In genomic region chr1:17545354-17545753, GRCh38 we compare ENCODE assay signal across 12 cellular contexts. TPM values are rescaled to one million over a fixed set of nuclear protein-coding genes. Genes with fewer than 3 reads are reported as not detected.
DNase-seq lines count a peak whose midpoint lies in the region; ATAC-seq and TF ChIP-seq lines count a peak whose summit lies in the region.
"Had no signal": no experiment of that assay in that cellular context is flagged by ENCODE, and none has a peak within 500 bp of the region (broad histone marks: within the 10 kb centered on the region; RNA-seq: fewer than 3 reads in every experiment).

No MANE protein-coding gene starts in this region.

- H3K27ac ChIP-seq in foreskin keratinocyte: no peak overlapping the region
- H3K27ac ChIP-seq: cardiac muscle cell, KMS-11 had no signal

- intact Hi-C loops in activated T-helper 1 cell treated with anti-CD3 and anti-CD28 coated beads, Interleukin-12 subunit alpha, Interleukin-12 subunit beta, Interleukin-2, Interleukin-4 antibody, amounts not matched to agents 30 ng/mL and 10 ng/mL and 1 ng/mL, durations not matched to agents 14 hours and 24 hours and 36 hours (cut with micrococcal nuclease): no loop called here

- no peaks in the 10 kb centered on the region for H3K4me1 ChIP-seq in foreskin keratinocyte

- no peaks in the 10 kb centered on the region for H3K27me3 ChIP-seq in foreskin keratinocyte
- H3K27me3 ChIP-seq: cardiac muscle cell had no signal

- peak; percentile 57 for ATAC-seq in foreskin keratinocyte
- ATAC-seq in HG03095 (IDR thresholded peaks at IDR 0.05; ENCODE audit: unreplicated experiment): no peak
- ATAC-seq in GM21447 (IDR thresholded peaks at IDR 0.05; ENCODE audit: unreplicated experiment): no peak

- H3K36me3 Mint-ChIP-seq in activated T-helper 1 cell treated with anti-CD3 and anti-CD28 coated beads, Interleukin-12 subunit alpha, Interleukin-12 subunit beta, Interleukin-2, Interleukin-4 antibody, amounts not matched to agents 30 ng/mL and 10 ng/mL and 1 ng/mL, durations not matched to agents 14 hours and 24 hours and 36 hours (ENCODE audit: low read depth): no peaks in the 10 kb centered on the region
- H3K36me3 Mint-ChIP-seq in progenitor cell of endocrine pancreas (ENCODE audit: insufficient read depth): peaks cover 10% of the 10 kb centered on the region

- H3K4me1 Mint-ChIP-seq in activated T-helper 1 cell treated with anti-CD3 and anti-CD28 coated beads, Interleukin-12 subunit alpha, Interleukin-12 subunit beta, Interleukin-2, Interleukin-4 antibody, amounts not matched to agents 30 ng/mL and 10 ng/mL and 1 ng/mL, durations not matched to agents 14 hours and 24 hours and 36 hours (ENCODE audit: low read depth): no peaks in the 10 kb centered on the region
- H3K4me1 Mint-ChIP-seq in progenitor cell of endocrine pancreas (ENCODE audit: low read depth): peaks cover 9% of the 10 kb centered on the region

- H3K27ac Mint-ChIP-seq in activated T-helper 1 cell treated with anti-CD3 and anti-CD28 coated beads, Interleukin-12 subunit alpha, Interleukin-12 subunit beta, Interleukin-2, Interleukin-4 antibody, amounts not matched to agents 30 ng/mL and 10 ng/mL and 1 ng/mL, durations not matched to agents 14 hours and 24 hours and 36 hours: peak overlapping the region; percentile 36
- no peak overlapping the region for H3K27ac Mint-ChIP-seq in progenitor cell of endocrine pancreas

- H3K27me3 Mint-ChIP-seq in activated T-helper 1 cell treated with anti-CD3 and anti-CD28 coated beads, Interleukin-12 subunit alpha, Interleukin-12 subunit beta, Interleukin-2, Interleukin-4 antibody, amounts not matched to agents 30 ng/mL and 10 ng/mL and 1 ng/mL, durations not matched to agents 14 hours and 24 hours and 36 hours (ENCODE audit: insufficient read depth): peaks cover 26% of the 10 kb centered on the region
- H3K27me3 Mint-ChIP-seq in progenitor cell of endocrine pancreas: peaks cover 71% of the 10 kb centered on the region

- no peaks in the 10 kb centered on the region for H3K9me3 Mint-ChIP-seq in activated T-helper 1 cell treated with anti-CD3 and anti-CD28 coated beads, Interleukin-12 subunit alpha, Interleukin-12 subunit beta, Interleukin-2, Interleukin-4 antibody, amounts not matched to agents 30 ng/mL and 10 ng/mL and 1 ng/mL, durations not matched to agents 14 hours and 24 hours and 36 hours
- H3K9me3 Mint-ChIP-seq in progenitor cell of endocrine pancreas (ENCODE audit: low read depth): no peaks in the 10 kb centered on the region

- TF ChIP-seq CTCF in foreskin keratinocyte (conservative IDR thresholded peaks at IDR 0.05) (no peak), progenitor cell of endocrine pancreas (IDR thresholded peaks at IDR 0.05; ENCODE audit: unreplicated experiment) (no peak)

- H3K4me3 Mint-ChIP-seq in activated T-helper 1 cell treated with anti-CD3 and anti-CD28 coated beads, Interleukin-12 subunit alpha, Interleukin-12 subunit beta, Interleukin-2, Interleukin-4 antibody, amounts not matched to agents 30 ng/mL and 10 ng/mL and 1 ng/mL, durations not matched to agents 14 hours and 24 hours and 36 hours: no peak overlapping the region
- H3K4me3 Mint-ChIP-seq in progenitor cell of endocrine pancreas (ENCODE audit: low read depth): no peak overlapping the region

- DNase-seq in EH (ENCODE audit: low read depth) (peak; percentile 82), foreskin keratinocyte (peak in 1 of 2 donors; percentile 54), renal cortical epithelial cell (ENCODE audit: low read depth) (peak; percentile 84), OCI-M1 (lab: John Stamatoyannopoulos, UW) (no peak), progenitor cell of endocrine pancreas (ENCODE audit: low spot score, unreplicated experiment) (no peak)
- DNase-seq in activated T-helper 1 cell treated with anti-CD3 and anti-CD28 coated beads, Interleukin-12 subunit alpha, Interleukin-12 subunit beta, Interleukin-2, Interleukin-4 antibody, amounts not matched to agents 30 ng/mL and 10 ng/mL and 1 ng/mL, durations not matched to agents 14 hours and 24 hours and 36 hours (ENCODE audit: low spot score): no peak
- DNase-seq: stimulated activated CD4-positive, alpha-beta T cell treated with anti-CD3 and anti-CD28 coated beads, Interleukin-1b, Interleukin-23, amount 100 ng/mL, for 48 hours had no signal

RNA-seq across cellular contexts. Expression of gene ARHGEF10L, which starts 5.9 kb away (rescaled TPM):
- total RNA-seq in activated T-helper 1 cell treated with anti-CD3 and anti-CD28 coated beads, Interleukin-12 subunit alpha, Interleukin-12 subunit beta, Interleukin-2, Interleukin-4 antibody, amounts not matched to agents 30 ng/mL and 10 ng/mL and 1 ng/mL, durations not matched to agents 14 hours and 24 hours and 36 hours: not detected in 2 replicates
- total RNA-seq in foreskin keratinocyte (4.7 and 6.3 TPM in 2 replicates), renal cortical epithelial cell (16.0 and 51.2 TPM in 2 replicates), progenitor cell of endocrine pancreas (28.0 and 31.3 TPM in 2 replicates)
- polyA plus RNA-seq in foreskin keratinocyte: 2.5 and 3.4 TPM in 2 replicates
- total RNA-seq: activated CD8-positive, alpha-beta memory T cell treated with anti-CD3 and anti-CD28 coated beads for 36 hours had no signal

Comparison
In these comparisons a context has a peak if more than half of its experiments do, and no peak if none do; other contexts are left out.
1. DNase-seq: peak in EH (single experiment) and renal cortical epithelial cell (single experiment); none in activated T-helper 1 cell treated with anti-CD3 and anti-CD28 coated beads, Interleukin-12 subunit alpha, Interleukin-12 subunit beta, Interleukin-2, Interleukin-4 antibody, amounts not matched to agents 30 ng/mL and 10 ng/mL and 1 ng/mL, durations not matched to agents 14 hours and 24 hours and 36 hours (single experiment), OCI-M1 (single experiment) and progenitor cell of endocrine pancreas (single experiment).